Comparison of ENCODE assay signal across 26 cellular contexts in genomic region chr22:44328326-44328725, GRCh38. TPM values are rescaled to one million over a fixed set of nuclear protein-coding genes. Genes with fewer than 3 reads are reported as not detected.
"Had no signal": no experiment of that assay in that cellular context is flagged by ENCODE, and none has a peak within 500 bp of the region (broad histone marks: within the 10 kb centered on the region; RNA-seq: fewer than 3 reads in every experiment).

No MANE protein-coding gene starts in this region.

- H3K4me2 ChIP-seq: hepatocyte had no signal

- H3K9me3 Mint-ChIP-seq: activated CD4-positive, alpha-beta memory T cell treated with anti-CD3 and anti-CD28 coated beads, Interleukin-2, amount 10 ng/mL, durations not matched to agents 7 days and 5 days; activated CD4-positive, alpha-beta T cell treated with anti-CD3 and anti-CD28 coated beads, Interleukin-2, amount 10 ng/mL, durations not matched to agents 24 days and 14 days; activated naive CD4-positive, alpha-beta T cell treated with anti-CD3 and anti-CD28 coated beads for 36 hours; immature natural killer cell had no signal

- H3K4me3 Mint-ChIP-seq: activated CD4-positive, alpha-beta memory T cell treated with anti-CD3 and anti-CD28 coated beads, Interleukin-2, amount 10 ng/mL, durations not matched to agents 7 days and 5 days; activated CD4-positive, alpha-beta T cell treated with anti-CD3 and anti-CD28 coated beads, Interleukin-2, amount 10 ng/mL, durations not matched to agents 24 days and 14 days; activated naive CD4-positive, alpha-beta T cell treated with anti-CD3 and anti-CD28 coated beads for 36 hours; activated T-cell treated with anti-CD3 and anti-CD28 coated beads, Interleukin-2, amount 50 U/mL, for 72 hours; dendritic cell treated with granulocyte-macrophage colony-stimulating factor and Interleukin-4, amounts not matched to agents 40 ng/mL and 50 ng/mL, for 4 days; immature natural killer cell; natural killer cell had no signal

- H3K36me3 ChIP-seq: cardiac muscle cell, neutrophil, ovary, prostate gland, spleen had no signal

- H3K27me3 ChIP-seq: ovary, testis had no signal

- H3K79me2 ChIP-seq: hepatocyte had no signal

- H3K36me3 Mint-ChIP-seq: immature natural killer cell, natural killer cell had no signal

- DNase-seq: activated CD4-positive, alpha-beta memory T cell treated with anti-CD3 and anti-CD28 coated beads, Interleukin-2, amount 10 ng/mL, durations not matched to agents 7 days and 5 days; activated CD4-positive, alpha-beta T cell treated with anti-CD3 and anti-CD28 coated beads, Interleukin-2, amount 10 ng/mL, durations not matched to agents 24 days and 14 days; activated effector memory CD4-positive, alpha-beta T cell treated with Interleukin-2 at 50 U/mL for 16 hours; activated naive CD4-positive, alpha-beta T cell treated with anti-CD3 and anti-CD28 coated beads for 36 hours; activated T-cell treated with anti-CD3 and anti-CD28 coated beads, Interleukin-2, amount 50 U/mL, for 72 hours; effector CD4-positive, alpha-beta T cell; erythroblast; foreskin keratinocyte; glutamatergic neuron; immature natural killer cell; midbrain; natural killer cell; ovary; spleen; stimulated activated CD4-positive, alpha-beta T cell treated with anti-CD3 and anti-CD28 coated beads, Interleukin-4, amount 100 ng/mL, for 1 hour; stimulated activated naive CD4-positive, alpha-beta T cell; T-helper 9 cell; testis; trophoblast cell had no signal

- ATAC-seq: left lobe of liver, natural killer cell had no signal

- H3K27ac ChIP-seq: cardiac muscle cell, foreskin keratinocyte, hepatocyte, neutrophil, ovary, prostate gland, spleen, testis had no signal

- H3K4me1 ChIP-seq: foreskin keratinocyte, prostate gland had no signal

- H3K4me3 ChIP-seq: cardiac muscle cell, hepatocyte, ovary, prostate gland, spleen, testis had no signal

- H2AFZ ChIP-seq: hepatocyte had no signal

- H3K27ac Mint-ChIP-seq: activated CD4-positive, alpha-beta memory T cell treated with anti-CD3 and anti-CD28 coated beads, Interleukin-2, amount 10 ng/mL, durations not matched to agents 7 days and 5 days; activated CD4-positive, alpha-beta T cell treated with anti-CD3 and anti-CD28 coated beads, Interleukin-2, amount 10 ng/mL, durations not matched to agents 24 days and 14 days; activated naive CD4-positive, alpha-beta T cell treated with anti-CD3 and anti-CD28 coated beads for 36 hours; activated T-cell treated with anti-CD3 and anti-CD28 coated beads, Interleukin-2, amount 50 U/mL, for 72 hours; dendritic cell treated with granulocyte-macrophage colony-stimulating factor and Interleukin-4, amounts not matched to agents 40 ng/mL and 50 ng/mL, for 4 days; immature natural killer cell; natural killer cell had no signal

- H3K9me3 ChIP-seq: neutrophil, ovary, prostate gland, spleen, testis had no signal

RNA-seq across cellular contexts. Expression of gene SHISAL1, which starts 15.6 kb away (rescaled TPM):
- total RNA-seq: activated CD4-positive, alpha-beta memory T cell treated with anti-CD3 and anti-CD28 coated beads, Interleukin-2, amount 10 ng/mL, durations not matched to agents 7 days and 5 days; activated CD4-positive, alpha-beta T cell treated with anti-CD3 and anti-CD28 coated beads, Interleukin-2, amount 10 ng/mL, durations not matched to agents 24 days and 14 days; activated naive CD4-positive, alpha-beta T cell treated with anti-CD3 and anti-CD28 coated beads for 36 hours; activated T-cell treated with anti-CD3 and anti-CD28 coated beads, Interleukin-2, amount 50 U/mL, for 72 hours; foreskin keratinocyte; natural killer cell; T-helper 1 cell treated with Interleukin-12 subunit alpha and Interleukin-12 subunit beta and Interleukin-4 antibody, amounts not matched to agents 30 ng/mL and 1 ng/mL, for 36 hours had no signal
- polyA plus RNA-seq: immature natural killer cell had no signal
